ENCODE assay signal across 21 cellular contexts in genomic region chr4:67616478-67616877, GRCh38. TPM values are rescaled to one million over a fixed set of nuclear protein-coding genes. Genes with fewer than 3 reads are reported as not detected.
DNase-seq lines count a peak whose midpoint lies in the region; ATAC-seq and TF ChIP-seq lines count a peak whose summit lies in the region.
"Had no signal": no experiment of that assay in that cellular context is flagged by ENCODE, and none has a peak within 500 bp of the region (broad histone marks: within the 10 kb centered on the region; RNA-seq: fewer than 3 reads in every experiment).

No MANE protein-coding gene starts in this region.

- H3K9me3 ChIP-seq in body of pancreas (no peaks in the 10 kb centered on the region), mammary epithelial cell (replicated peaks; ENCODE audit: insufficient read depth, low read length) (no peaks in the 10 kb centered on the region)
- H3K9me3 ChIP-seq: BE2C, HAP-1 had no signal

- H3K27ac ChIP-seq in VCaP (peak overlapping the region; percentile 13; the same call in 1 of the 2 replicates), body of pancreas (peak overlapping the region in 1 of 4 donors; percentile 32), epithelial cell of prostate (peak overlapping the region; percentile 35), mammary epithelial cell (ENCODE audit: insufficient read depth, low read depth, low read length) (no peak overlapping the region)
- H3K27ac ChIP-seq: GM23248, HL-60 had no signal

- intact Hi-C loops in body of pancreas (cut with DNase I) (loop anchor here (10.0 kb wide), 1 partner anchor 62 kb away; the partner anchor contains the start of gene STAP1), mammary epithelial cell (cut with micrococcal nuclease) (no loop called here)

- no peak for TF ChIP-seq POLR2A in body of pancreas (IDR thresholded peaks at IDR 0.05)

- 55 to 60% methylated on average over 1 of the region's 1 CpG for WGBS in body of pancreas, 2 donors
- 100% methylated on average over 1 of the region's 1 CpG for WGBS in mammary epithelial cell (ENCODE audit: low coverage, missing lambda C conversion rate)

- dilution Hi-C loops in mammary epithelial cell (cut with HindIII; ENCODE audit: low sequenced_read_pairs): no loop called here

- CTCF ChIA-PET in mammary epithelial cell (lab: Charles Lee; ENCODE audit: low non-redundant PET): no interaction called here

- peak; percentile 77 for ATAC-seq in body of pancreas
- no peak for ATAC-seq in GM21423 (IDR thresholded peaks at IDR 0.05; ENCODE audit: unreplicated experiment)
- ATAC-seq: GM12878 had no signal

- no peaks in the 10 kb centered on the region for H4K20me1 ChIP-seq in mammary epithelial cell (ENCODE audit: insufficient read depth, low read length)

- no peak overlapping the region for H3K4me3 ChIP-seq in body of pancreas
- no peak overlapping the region for H3K4me3 ChIP-seq in mammary epithelial cell (replicated peaks in 1 of 3; ENCODE audit: insufficient read depth in 1 of 3, low read depth in 2 of 3, low read length in 3 of 3)
- H3K4me3 ChIP-seq: GM12878, GM23248, HAP-1 had no signal

- H3K9ac ChIP-seq in mammary epithelial cell (ENCODE audit: insufficient read depth, low read length): no peak overlapping the region
- H3K9ac ChIP-seq: GM23248 had no signal

- in situ Hi-C loops in mammary epithelial cell (cut with MboI; ENCODE audit: low sequenced_read_pairs in 2 of 2): no loop called here

- H3K27me3 ChIP-seq in body of pancreas (no peaks in the 10 kb centered on the region), mammary epithelial cell (ENCODE audit: insufficient read depth, low read length) (no peaks in the 10 kb centered on the region)
- H3K27me3 ChIP-seq: BE2C had no signal

- H3K36me3 ChIP-seq in body of pancreas (replicated peaks in 1 of 2; ENCODE audit: insufficient read depth in 1 of 2, low read depth in 2 of 2): peaks cover 0 to 2% of the 10 kb centered on the region in 2 donors
- peaks cover 15% of the 10 kb centered on the region for H3K36me3 ChIP-seq in mammary epithelial cell (ENCODE audit: insufficient read depth, low read length)

- DNase-seq in body of pancreas: no peak
- no peak for DNase-seq in epithelial cell of prostate (ENCODE audit: low read depth, low spot score)
- DNase-seq in NCI-H1436 treated with DMSO at 0.1 percent for 48 hours (lab: John Stamatoyannopoulos, UW): no peak
- DNase-seq in HK-2 (ENCODE audit: unreplicated experiment): no peak
- DNase-seq in mammary epithelial cell: no peak
- DNase-seq: ACHN; BE2C; C1 segment of cervical spinal cord; CD4-positive, alpha-beta T cell; DMS153; DND-41; EL; GM23248 had no signal

- no TSS peak for BruUV-seq in mammary epithelial cell (replicated peaks; lab: Mats Ljungman, UMichigan)

- H3K4me2 ChIP-seq in mammary epithelial cell (ENCODE audit: insufficient read depth, low read depth, low read length): no peak overlapping the region

- H3K79me2 ChIP-seq in mammary epithelial cell (ENCODE audit: insufficient read depth, low read length): no peaks in the 10 kb centered on the region

- no peak for TF ChIP-seq CTCF in VCaP (conservative IDR thresholded peaks at IDR 0.05)
- no peak for TF ChIP-seq CTCF in body of pancreas (IDR thresholded peaks at IDR 0.05)
- TF ChIP-seq CTCF in mammary epithelial cell (conservative IDR thresholded peaks at IDR 0.05 in 1 of 2, IDR thresholded peaks at IDR 0.05 in 1 of 2; ENCODE audit: extremely low read depth in 1 of 2, insufficient read depth in 1 of 2, low read depth in 1 of 2, low read length in 2 of 2): no peak

- H3K4me1 ChIP-seq in body of pancreas (no peaks in the 10 kb centered on the region), mammary epithelial cell (ENCODE audit: insufficient read depth, low read length) (no peaks in the 10 kb centered on the region)
- H3K4me1 ChIP-seq: BE2C, HAP-1 had no signal

- H2AFZ ChIP-seq in mammary epithelial cell (ENCODE audit: low read depth, low read length): no peak overlapping the region
- H2AFZ ChIP-seq: GM23248 had no signal

RNA-seq across cellular contexts. Expression of gene STAP1, which starts 58.0 kb away (rescaled TPM):
- not detected for total RNA-seq in body of pancreas
- total RNA-seq in mammary epithelial cell: not detected
- polyA plus RNA-seq in mammary epithelial cell: not detected
- polyA minus RNA-seq in mammary epithelial cell: not detected
- total RNA-seq: G401, GM23248, H4, HT1080 had no signal
- polyA plus RNA-seq: GM23248 had no signal
